In genomic region chr3:43071313-43071893, GRCh38 we compare ENCODE assay signal across 11 cellular contexts. TPM values are rescaled to one million over a fixed set of nuclear protein-coding genes. Genes with fewer than 3 reads are reported as not detected.
A peak's percentile ranks its signal among the peaks of the same experiment; 100 is the strongest.
DNase-seq lines count a peak whose midpoint lies in the region; ATAC-seq and TF ChIP-seq lines count a peak whose summit lies in the region.
"Had no signal": no experiment of that assay in that cellular context is flagged by ENCODE, and none has a peak within 500 bp of the region (broad histone marks: within the 10 kb centered on the region; RNA-seq: fewer than 3 reads in every experiment).

No MANE protein-coding gene starts in this region.

- no peaks in the 10 kb centered on the region for H4K20me1 ChIP-seq in PC-3 (ENCODE audit: low read length)

- H3K4me1 Mint-ChIP-seq in type B pancreatic cell (ENCODE audit: unreplicated experiment), result no peaks in the 10 kb centered on the region
- H3K4me1 Mint-ChIP-seq: stimulated activated naive B cell treated with anti-CD40 and anti-IgM and Interleukin-4, amounts not matched to agents 10 μg/mL and 1 μg/mL and 100 μg/mL, for 72 hours had no signal

- no peaks in the 10 kb centered on the region for H3K9me3 Mint-ChIP-seq in type B pancreatic cell
- H3K9me3 Mint-ChIP-seq: stimulated activated naive B cell treated with anti-CD40 and anti-IgM and Interleukin-4, amounts not matched to agents 10 μg/mL and 1 μg/mL and 100 μg/mL, for 72 hours had no signal

- H3K9me3 ChIP-seq in left ventricle myocardium inferior (replicated peaks) (no peaks in the 10 kb centered on the region), right cardiac atrium (ENCODE audit: control insufficient read depth, low read length) (no peaks in the 10 kb centered on the region), PC-3 (ENCODE audit: low read length) (no peaks in the 10 kb centered on the region)

- H3K27me3 Mint-ChIP-seq in type B pancreatic cell, result peaks cover 11% of the 10 kb centered on the region

- no peak for ATAC-seq in right cardiac atrium
- ATAC-seq in PC-3, result no peak
- ATAC-seq in GM18907 (IDR thresholded peaks at IDR 0.05; ENCODE audit: unreplicated experiment), result no peak
- ATAC-seq in HG02610 (IDR thresholded peaks at IDR 0.05; ENCODE audit: unreplicated experiment), result no peak
- ATAC-seq: stimulated activated naive B cell treated with anti-CD40 and anti-IgM and Interleukin-4, amounts not matched to agents 10 μg/mL and 1 μg/mL and 100 μg/mL, for 72 hours had no signal

- H3K27ac ChIP-seq in left ventricle myocardium inferior (replicated peaks), result no peak overlapping the region
- H3K27ac ChIP-seq in right cardiac atrium (ENCODE audit: low read length), result no peak overlapping the region
- H3K27ac ChIP-seq in PC-3 (ENCODE audit: low read length), result no peak overlapping the region

- H3K4me3 Mint-ChIP-seq in type B pancreatic cell, result no peak overlapping the region
- H3K4me3 Mint-ChIP-seq: stimulated activated naive B cell treated with anti-CD40 and anti-IgM and Interleukin-4, amounts not matched to agents 10 μg/mL and 1 μg/mL and 100 μg/mL, for 72 hours had no signal

- no peak overlapping the region for H2AFZ ChIP-seq in PC-3 (ENCODE audit: low read length)

- no peak overlapping the region for H3K27ac Mint-ChIP-seq in type B pancreatic cell
- H3K27ac Mint-ChIP-seq: stimulated activated naive B cell treated with anti-CD40 and anti-IgM and Interleukin-4, amounts not matched to agents 10 μg/mL and 1 μg/mL and 100 μg/mL, for 72 hours had no signal

- H3K27me3 ChIP-seq in left ventricle myocardium inferior (ENCODE audit: low read depth) (no peaks in the 10 kb centered on the region), right cardiac atrium (ENCODE audit: control insufficient read depth, insufficient read depth) (no peaks in the 10 kb centered on the region), PC-3 (ENCODE audit: low read length) (no peaks in the 10 kb centered on the region)

- WGBS in right cardiac atrium, result 62% methylated on average over 7 of the region's 7 CpGs

- H3K79me2 ChIP-seq in PC-3 (ENCODE audit: low read length), result no peaks in the 10 kb centered on the region

- H3K36me3 Mint-ChIP-seq in type B pancreatic cell, result no peaks in the 10 kb centered on the region
- H3K36me3 Mint-ChIP-seq: stimulated activated naive B cell treated with anti-CD40 and anti-IgM and Interleukin-4, amounts not matched to agents 10 μg/mL and 1 μg/mL and 100 μg/mL, for 72 hours had no signal

- H3K9me2 ChIP-seq in PC-3 (replicated peaks; ENCODE audit: low read length), result no peaks in the 10 kb centered on the region

- intact Hi-C loops in left ventricle myocardium inferior (cut with micrococcal nuclease), result no loop called here
- intact Hi-C loops in right cardiac atrium (cut with DNase I), result no loop called here
- intact Hi-C loops in PC-3 (cut with micrococcal nuclease), result no loop called here

- BruUV-seq in PC-3 (replicated peaks; lab: Mats Ljungman, UMichigan), result no TSS peak

- no peaks in the 10 kb centered on the region for H3K4me1 ChIP-seq in left ventricle myocardium inferior
- H3K4me1 ChIP-seq in right cardiac atrium (ENCODE audit: control insufficient read depth, insufficient read depth, low read length), result no peaks in the 10 kb centered on the region
- H3K4me1 ChIP-seq in PC-3 (ENCODE audit: insufficient read depth, low read length), result no peaks in the 10 kb centered on the region

- H3K4me2 ChIP-seq in PC-3 (ENCODE audit: low read length), result no peak overlapping the region

- no peaks in the 10 kb centered on the region for H3K36me3 ChIP-seq in left ventricle myocardium inferior
- H3K36me3 ChIP-seq in PC-3 (ENCODE audit: low read depth, low read length), result no peaks in the 10 kb centered on the region

- DNase-seq in left ventricle myocardium inferior, result no peak
- DNase-seq in right cardiac atrium, result no peak
- DNase-seq in PC-3, result peak; percentile 49
- no peak for DNase-seq in fibroblast of the aortic adventitia (ENCODE audit: low read depth)
- no peak for DNase-seq in type B pancreatic cell (ENCODE audit: extremely low spot score, unreplicated experiment)
- DNase-seq in NCI-H1092 (lab: John Stamatoyannopoulos, UW), result no peak
- DNase-seq: GF-D8; SHP77; stimulated activated naive B cell treated with anti-CD40 and anti-IgM and Interleukin-4, amounts not matched to agents 10 μg/mL and 1 μg/mL and 100 μg/mL, for 72 hours had no signal

- TF ChIP-seq CTCF in left ventricle myocardium inferior (IDR thresholded peaks at IDR 0.05; ENCODE audit: borderline replicate concordance) (peak; percentile 46), PC-3 (conservative IDR thresholded peaks at IDR 0.05; ENCODE audit: low read depth, low read length) (peak; percentile 89), fibroblast of the aortic adventitia (IDR thresholded peaks at IDR 0.05; ENCODE audit: insufficient read depth, low read length) (peak; percentile 55), type B pancreatic cell (conservative IDR thresholded peaks at IDR 0.05) (peak; percentile 68)

- no peak overlapping the region for H3K9ac ChIP-seq in PC-3 (ENCODE audit: low read length)

- POLR2A ChIA-PET in PC-3 (lab: Charles Lee; ENCODE audit: unreplicated experiment), result no interaction called here

- H3F3A ChIP-seq in PC-3 (ENCODE audit: low read length, unreplicated experiment), result no peaks in the 10 kb centered on the region

- CTCF ChIA-PET in PC-3 (lab: Charles Lee), result interaction anchor here (0.6 kb wide), 1 partner anchor 104 kb away, joined by 3 read pairs; no protein-coding TSS in a partner anchor

- H3K4me3 ChIP-seq in left ventricle myocardium inferior (no peak overlapping the region), right cardiac atrium (ENCODE audit: low read length) (no peak overlapping the region), PC-3 (ENCODE audit: low read length) (no peak overlapping the region), fibroblast of the aortic adventitia (ENCODE audit: low read depth, low read length) (no peak overlapping the region)

RNA-seq across cellular contexts. Expression of gene POMGNT2, which starts 34.5 kb away (rescaled TPM):
- total RNA-seq in left ventricle myocardium inferior (21.7 TPM), right cardiac atrium (10 to 100 TPM; 16.9 to 28.2 (median 25.0) TPM), PC-3 (2014; rRNA removed) (45.7 and 51.5 TPM in 2 replicates), fibroblast of the aortic adventitia (ENCODE audit: low replicate concordance) (6.9 and 9.3 TPM in 2 replicates), type B pancreatic cell (ENCODE audit: low replicate concordance) (10.7 and 15.7 TPM in 2 replicates)
- 23.4 TPM for polyA plus RNA-seq in right cardiac atrium
